8 cellular contexts compared by ENCODE assay signal in the genomic region with DNA sequence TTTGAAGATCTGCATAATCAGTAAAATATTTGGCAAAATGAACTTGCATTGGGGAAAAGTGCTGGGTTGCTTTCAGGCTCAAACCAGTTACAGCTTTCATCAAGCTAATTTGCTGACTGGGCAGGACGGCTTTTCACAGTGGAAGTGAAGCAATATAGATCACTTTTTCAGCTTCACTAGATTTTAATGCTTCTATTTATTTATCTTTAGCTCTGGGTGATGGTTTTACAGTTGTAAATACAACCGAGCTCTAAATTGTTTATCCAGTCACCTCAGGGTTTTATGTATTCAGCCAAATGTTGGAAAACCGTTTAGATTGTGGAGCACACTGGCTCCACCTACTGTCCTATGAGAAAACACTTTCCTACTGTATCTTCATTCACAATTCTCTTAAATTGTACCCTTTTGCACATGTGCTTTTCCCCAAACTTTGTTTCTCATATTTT. TPM values are rescaled to one million over a fixed set of nuclear protein-coding genes. Genes with fewer than 3 reads are reported as not detected.
DNase-seq lines count a peak whose midpoint lies in the region; ATAC-seq, FAIRE-seq and TF ChIP-seq lines count a peak whose summit lies in the region.

No MANE protein-coding gene starts in this region.

- intact Hi-C loops in PC-3 (cut with micrococcal nuclease) = loop anchor here (1.0 to 2.0 kb wide), 4 partner anchors 58 to 185 kb away; partner anchors contain the start of gene ACER3

- H3K27ac ChIP-seq in DOHH2 (ENCODE audit: low read depth, low read length) (no peak overlapping the region), PC-3 (ENCODE audit: low read length) (no peak overlapping the region), lung (ENCODE audit: low read depth in 1 of 2, low read length in 1 of 2) (no peak overlapping the region)

- no TSS peak for BruUV-seq in PC-3 (replicated peaks; lab: Mats Ljungman, UMichigan)

- no peaks in the 10 kb centered on the region for H3K36me3 Mint-ChIP-seq in activated naive CD8-positive, alpha-beta T cell treated with anti-CD3 and anti-CD28 coated beads, Interleukin-2, amount 50 U/mL, for 24 hours (ENCODE audit: low read depth)

- H3K4me3 Mint-ChIP-seq in activated naive CD8-positive, alpha-beta T cell treated with anti-CD3 and anti-CD28 coated beads, Interleukin-2, amount 50 U/mL, for 24 hours = no peak overlapping the region

- H3K4me1 ChIP-seq in DOHH2 (ENCODE audit: control insufficient read depth, low read length) (peaks cover 15% of the 10 kb centered on the region), PC-3 (ENCODE audit: insufficient read depth, low read length) (peaks cover 20% of the 10 kb centered on the region), lung (ENCODE audit: control insufficient read depth in 2 of 2, insufficient read depth in 2 of 2, low read length in 2 of 2) (peaks cover 0 to 3% of the 10 kb centered on the region in 2 donors)

- H3K9me2 ChIP-seq in DOHH2 (replicated peaks; ENCODE audit: control insufficient read depth, low read length) (no peaks in the 10 kb centered on the region), PC-3 (replicated peaks; ENCODE audit: low read length) (no peaks in the 10 kb centered on the region)

- no peak overlapping the region for H3K9ac ChIP-seq in PC-3 (ENCODE audit: low read length)

- H3K4me2 ChIP-seq in DOHH2 (ENCODE audit: low read length) = peak overlapping the region; percentile 20; the same call in 1 of the 2 replicates
- H3K4me2 ChIP-seq in PC-3 (ENCODE audit: low read length) = peak overlapping the region; percentile 20

- no peaks in the 10 kb centered on the region for H3K9me3 Mint-ChIP-seq in activated naive CD8-positive, alpha-beta T cell treated with anti-CD3 and anti-CD28 coated beads, Interleukin-2, amount 50 U/mL, for 24 hours

- H3K36me3 ChIP-seq in DOHH2 (ENCODE audit: control insufficient read depth, low read length) = no peaks in the 10 kb centered on the region
- no peaks in the 10 kb centered on the region for H3K36me3 ChIP-seq in PC-3 (ENCODE audit: low read depth, low read length)
- H3K36me3 ChIP-seq in lung (ENCODE audit: control insufficient read depth in 2 of 2, insufficient read depth in 2 of 2, low read length in 2 of 2) = no peaks in the 10 kb centered on the region

- H3K4me3 ChIP-seq in DOHH2 (ENCODE audit: low read length) = no peak overlapping the region
- no peak overlapping the region for H3K4me3 ChIP-seq in LNCaP clone FGC (ENCODE audit: low read depth, low read length)
- no peak overlapping the region for H3K4me3 ChIP-seq in PC-3 (ENCODE audit: low read length)
- H3K4me3 ChIP-seq in lung = no peak overlapping the region

- H4K20me1 ChIP-seq in DOHH2 (ENCODE audit: control insufficient read depth, insufficient read depth, low read depth, low read length) (no peaks in the 10 kb centered on the region; the same call in 1 of the 2 replicates), PC-3 (ENCODE audit: low read length) (no peaks in the 10 kb centered on the region)

- peak; percentile 77 for DNase-seq in LNCaP clone FGC (ENCODE audit: low read depth)
- DNase-seq in PC-3 = peak; percentile 82
- DNase-seq in dedifferentiated amniotic fluid mesenchymal stem cell (ENCODE audit: extremely low spot score) = peak; percentile 74
- DNase-seq in lung (ENCODE audit: low spot score) = no peak
- peak; percentile 53 for DNase-seq in urothelium cell line (ENCODE audit: low spot score)
- DNase-seq in activated naive CD8-positive, alpha-beta T cell treated with anti-CD3 and anti-CD28 coated beads, Interleukin-2, amount 50 U/mL, for 24 hours = no peak

- H3K27me3 Mint-ChIP-seq in activated naive CD8-positive, alpha-beta T cell treated with anti-CD3 and anti-CD28 coated beads, Interleukin-2, amount 50 U/mL, for 24 hours = no peaks in the 10 kb centered on the region

- FAIRE-seq in urothelium cell line (lab: Jason Lieb, UNC) = no peak

- H3K27me3 ChIP-seq in DOHH2 (ENCODE audit: control insufficient read depth, low read length) (no peaks in the 10 kb centered on the region), PC-3 (ENCODE audit: low read length) (no peaks in the 10 kb centered on the region), lung (ENCODE audit: control insufficient read depth, insufficient read depth) (no peaks in the 10 kb centered on the region)

- peaks cover 6% of the 10 kb centered on the region for H3K4me1 Mint-ChIP-seq in activated naive CD8-positive, alpha-beta T cell treated with anti-CD3 and anti-CD28 coated beads, Interleukin-2, amount 50 U/mL, for 24 hours

- ATAC-seq in PC-3 (peak; percentile 72), lung (ENCODE audit: insufficient read depth, low FRiP score) (peak; percentile 87), GM19328 (IDR thresholded peaks at IDR 0.05; ENCODE audit: unreplicated experiment) (no peak)
- ATAC-seq in activated naive CD8-positive, alpha-beta T cell treated with anti-CD3 and anti-CD28 coated beads, Interleukin-2, amount 50 U/mL, for 24 hours = no peak

- H3K9me3 ChIP-seq in DOHH2 (ENCODE audit: control insufficient read depth, insufficient read depth, low read length) = no peaks in the 10 kb centered on the region
- H3K9me3 ChIP-seq in PC-3 (ENCODE audit: low read length) = no peaks in the 10 kb centered on the region
- H3K9me3 ChIP-seq in lung (ENCODE audit: control insufficient read depth in 2 of 2, insufficient read depth in 1 of 2, low read length in 1 of 2) = no peaks in the 10 kb centered on the region

- POLR2A ChIA-PET in PC-3 (lab: Charles Lee; ENCODE audit: unreplicated experiment) = interaction anchor here (0.6 kb wide), 1 partner anchor 101 kb away, joined by 5 read pairs; no protein-coding TSS in a partner anchor

- no peak overlapping the region for H3K27ac Mint-ChIP-seq in activated naive CD8-positive, alpha-beta T cell treated with anti-CD3 and anti-CD28 coated beads, Interleukin-2, amount 50 U/mL, for 24 hours

- H3F3A ChIP-seq in DOHH2 (ENCODE audit: control insufficient read depth, insufficient read depth) = peaks cover 4% of the 10 kb centered on the region; the same call in 1 of the 2 replicates
- no peaks in the 10 kb centered on the region for H3F3A ChIP-seq in PC-3 (ENCODE audit: low read length, unreplicated experiment)

- H3K79me2 ChIP-seq in DOHH2 (ENCODE audit: control insufficient read depth, low read length) (no peaks in the 10 kb centered on the region), PC-3 (ENCODE audit: low read length) (no peaks in the 10 kb centered on the region)

- peak; percentile 80 for TF ChIP-seq CTCF in DOHH2 (IDR thresholded peaks at IDR 0.05; ENCODE audit: low read depth, low read length, poor library complexity, severe bottlenecking)
- TF ChIP-seq CTCF in LNCaP clone FGC (IDR thresholded peaks at IDR 0.05; ENCODE audit: control insufficient read depth, extremely low read depth, insufficient read depth) = peak; percentile 71
- peak; percentile 94 for TF ChIP-seq CTCF in PC-3 (conservative IDR thresholded peaks at IDR 0.05; ENCODE audit: low read depth, low read length)
- peak; percentile 24 for TF ChIP-seq CTCF in lung (IDR thresholded peaks at IDR 0.05; ENCODE audit: control extremely low read depth, extremely low read depth)

- CTCF ChIA-PET in PC-3 (lab: Charles Lee) = interaction anchor here (0.5 to 3.2 kb wide), 19 partner anchors 42 to 624 kb away, joined by 3 to 52 read pairs (median 6); no protein-coding TSS in a partner anchor

- no peak overlapping the region for H2AFZ ChIP-seq in PC-3 (ENCODE audit: low read length)

- 9 to 12% methylated on average over 3 of the region's 3 CpGs for WGBS in lung, 2 donors

RNA-seq across cellular contexts. Expression of gene ACER3, which starts 58.2 kb away (rescaled TPM):
- total RNA-seq in PC-3 (2014; rRNA removed) (17.3 and 18.5 TPM in 2 replicates), lung (10 to 100 TPM; 14.4 to 37.0 TPM)
- 10 to 100 TPM in 1 of 2 donors, 1 to 10 TPM in 1; 7.9 to 11.1 TPM for polyA plus RNA-seq in lung

Comparison
In these comparisons a context has a peak if more than half of its experiments do, and no peak if none do; other contexts are left out.
1. CTCF ChIP-seq: peak in every context shown above with its lines; median percentile 94 in PC-3; 80 in DOHH2; 71 in LNCaP clone FGC; 24 in lung.
2. DNase-seq: peak in LNCaP clone FGC (single experiment), PC-3 (single experiment), dedifferentiated amniotic fluid mesenchymal stem cell (single experiment) and urothelium cell line (single experiment); none in lung (single experiment) and activated naive CD8-positive, alpha-beta T cell treated with anti-CD3 and anti-CD28 coated beads, Interleukin-2, amount 50 U/mL, for 24 hours (single experiment).
3. ATAC-seq: peak in PC-3 (single experiment) and lung (single experiment); none in GM19328 (single experiment) and activated naive CD8-positive, alpha-beta T cell treated with anti-CD3 and anti-CD28 coated beads, Interleukin-2, amount 50 U/mL, for 24 hours (single experiment).